23 cellular contexts compared by ENCODE assay signal in genomic region chr12:117067638-117068037, GRCh38. TPM values are rescaled to one million over a fixed set of nuclear protein-coding genes. Genes with fewer than 3 reads are reported as not detected.
DNase-seq lines count a peak whose midpoint lies in the region; ATAC-seq, FAIRE-seq and TF ChIP-seq lines count a peak whose summit lies in the region.
"Had no signal": no experiment of that assay in that cellular context is flagged by ENCODE, and none has a peak within 500 bp of the region (broad histone marks: within the 10 kb centered on the region; RNA-seq: fewer than 3 reads in every experiment).

No MANE protein-coding gene starts in this region.

- no peak for TF ChIP-seq RAD21 in HepG2 (CRISPR knock-in tag; IDR thresholded peaks at IDR 0.05)

- H3K9me3 ChIP-seq in HepG2 (ENCODE audit: low read length) (no peaks in the 10 kb centered on the region), right lobe of liver (no peaks in the 10 kb centered on the region), neutrophil (no peaks in the 10 kb centered on the region)

- in situ Hi-C loops in HepG2 (cut with HindIII; ENCODE audit: extremely low pct_ligation_motif_present, low pct_unique_long_range_greater_than_20kb): no loop called here

- no peak overlapping the region for H3K4me2 ChIP-seq in HepG2 (ENCODE audit: low read depth, low read length)
- H3K4me2 ChIP-seq: PC-9 had no signal

- CTCF ChIA-PET in HepG2 (lab: Yijun Ruan, JAX; ENCODE audit: low intra/inter-chr PET ratio, low total read pairs): no interaction called here

- no peak for TF ChIP-seq EP300 in HepG2 (IDR thresholded peaks at IDR 0.05; ENCODE audit: low read depth in 2 of 2, low read length in 2 of 2)
- no peak for TF ChIP-seq EP300 in HepG2 (CRISPR knock-in tag; IDR thresholded peaks at IDR 0.05; ENCODE audit: borderline replicate concordance)

- H3K4me3 ChIP-seq in HepG2 (replicated peaks in 1 of 3; ENCODE audit: insufficient read depth in 1 of 3, low read depth in 2 of 3, low read length in 3 of 3) (no peak overlapping the region), right lobe of liver (no peak overlapping the region), NB4 (ENCODE audit: low read depth, low read length) (no peak overlapping the region), neutrophil (ENCODE audit: low read depth in 1 of 2, low read length in 1 of 2) (peak overlapping the region in 1 of 2 experiments; percentile 3)
- H3K4me3 ChIP-seq: PC-9 had no signal

- no peak overlapping the region for H2AFZ ChIP-seq in HepG2 (ENCODE audit: low read length)
- H2AFZ ChIP-seq: PC-9 had no signal

- DNase-seq in NOMO-1 (lab: John Stamatoyannopoulos, UW; ENCODE audit: unreplicated experiment in 2 of 2) (peak; percentile 8 to 22), NOMO-1 treated with dmso at 0.1 percent for 144 hours (lab: John Stamatoyannopoulos, UW; ENCODE audit: unreplicated experiment) (no peak), HepG2 (ENCODE audit: low spot score) (no peak), right lobe of liver (no peak), NB4 (ENCODE audit: low read depth) (peak; percentile 73), dedifferentiated amniotic fluid mesenchymal stem cell (ENCODE audit: extremely low spot score) (no peak), SHP77 treated with DMSO at 0.1 percent for 48 hours (lab: John Stamatoyannopoulos, UW) (no peak)
- DNase-seq: 8988T; AML-193; CD4-positive, CD25-positive, alpha-beta regulatory T cell; DMS79 treated with DMSO at 0.1 percent for 48 hours; MM.1S; NCI-H1694; NCI-H2081; NCI-H446; NCI-H526; PC-9 had no signal

- peaks cover 7% of the 10 kb centered on the region; the same call in 1 of the 2 replicates for H4K20me1 ChIP-seq in HepG2 (ENCODE audit: insufficient read depth, low read length)

- 93% methylated on average over 3 of the region's 3 CpGs for WGBS in HepG2 (ENCODE audit: low lambda C conversion rate)
- 69% methylated on average over 3 of the region's 3 CpGs for WGBS in right lobe of liver (ENCODE audit: insufficient coverage, low coverage, low lambda C conversion rate, missing lambda C conversion rate)

- POLR2A ChIA-PET in HepG2 (lab: Yijun Ruan, JAX): no interaction called here

- H3K27me3 ChIP-seq in HepG2 (ENCODE audit: control insufficient read depth in 1 of 2, insufficient read depth in 2 of 2, low read length in 2 of 2) (no peaks in the 10 kb centered on the region), right lobe of liver (no peaks in the 10 kb centered on the region), neutrophil (no peaks in the 10 kb centered on the region)

- BruUV-seq in HepG2 (replicated peaks; lab: Mats Ljungman, UMichigan): no TSS peak

- H3K4me1 ChIP-seq in HepG2 (ENCODE audit: insufficient read depth, low read length): no peaks in the 10 kb centered on the region
- no peaks in the 10 kb centered on the region for H3K4me1 ChIP-seq in right lobe of liver
- peaks cover 97 to 99% of the 10 kb centered on the region in 2 experiments for H3K4me1 ChIP-seq in neutrophil (ENCODE audit: control insufficient read depth in 1 of 2, insufficient read depth in 1 of 2, low read depth in 1 of 2, low read length in 1 of 2)

- ATAC-seq in HepG2: no peak
- no peak for ATAC-seq in right lobe of liver
- ATAC-seq: HCT116 had no signal

- intact Hi-C loops in HepG2 (cut with micrococcal nuclease; ENCODE audit: unreplicated experiment) (loop anchor here (2.0 kb wide), 1 partner anchor 19 kb away; no protein-coding TSS in a partner anchor), right lobe of liver (cut with DNase I) (no loop called here)

- H3K79me2 ChIP-seq in HepG2 (ENCODE audit: insufficient read depth, low read length): peaks cover 13% of the 10 kb centered on the region

- peaks cover 42 to 78% of the 10 kb centered on the region in 2 experiments for H3K36me3 ChIP-seq in HepG2 (replicated peaks in 1 of 2; ENCODE audit: control insufficient read depth in 1 of 2, insufficient read depth in 2 of 2, low read length in 2 of 2)
- no peaks in the 10 kb centered on the region for H3K36me3 ChIP-seq in right lobe of liver
- no peaks in the 10 kb centered on the region for H3K36me3 ChIP-seq in neutrophil

- no peak overlapping the region for H3K9ac ChIP-seq in HepG2 (ENCODE audit: insufficient read depth, low read depth, low read length)

- H3K27ac ChIP-seq in HepG2 (ENCODE audit: extremely low read length, insufficient read depth, low read length): no peak overlapping the region
- no peak overlapping the region for H3K27ac ChIP-seq in right lobe of liver
- H3K27ac ChIP-seq in neutrophil: peak overlapping the region; percentile 92
- H3K27ac ChIP-seq: PC-9, RWPE1 had no signal

- TF ChIP-seq POLR2A in HepG2 (IDR thresholded peaks at IDR 0.05; ENCODE audit: insufficient read depth in 1 of 2, low read depth in 2 of 2, low read length in 2 of 2) (no peak), right lobe of liver (IDR thresholded peaks at IDR 0.05) (no peak), NB4 (IDR thresholded peaks at IDR 0.05; ENCODE audit: extremely low read depth, insufficient read length) (no peak)

- TF ChIP-seq CTCF in HepG2 (CRISPR knock-in tag; IDR thresholded peaks at IDR 0.05) (no peak), right lobe of liver (IDR thresholded peaks at IDR 0.05) (no peak), NB4 (IDR thresholded peaks at IDR 0.05; ENCODE audit: low read depth, low read length) (no peak), neutrophil (IDR thresholded peaks at IDR 0.05) (no peak)

- FAIRE-seq in HepG2 (lab: Jason Lieb, UNC): no peak
- FAIRE-seq: GM12891, H1 had no signal

TF ChIP-seq in HepG2, 621 proteins besides CTCF, POLR2A, EP300 and RAD21:
- TF ChIP-seq MIXL1 (CRISPR knock-in tag; IDR thresholded peaks at IDR 0.05) (no peak), ZNF629 (CRISPR knock-in tag; conservative IDR thresholded peaks at IDR 0.05) (peak; percentile 82)
- TF ChIP-seq, protein P1, sequence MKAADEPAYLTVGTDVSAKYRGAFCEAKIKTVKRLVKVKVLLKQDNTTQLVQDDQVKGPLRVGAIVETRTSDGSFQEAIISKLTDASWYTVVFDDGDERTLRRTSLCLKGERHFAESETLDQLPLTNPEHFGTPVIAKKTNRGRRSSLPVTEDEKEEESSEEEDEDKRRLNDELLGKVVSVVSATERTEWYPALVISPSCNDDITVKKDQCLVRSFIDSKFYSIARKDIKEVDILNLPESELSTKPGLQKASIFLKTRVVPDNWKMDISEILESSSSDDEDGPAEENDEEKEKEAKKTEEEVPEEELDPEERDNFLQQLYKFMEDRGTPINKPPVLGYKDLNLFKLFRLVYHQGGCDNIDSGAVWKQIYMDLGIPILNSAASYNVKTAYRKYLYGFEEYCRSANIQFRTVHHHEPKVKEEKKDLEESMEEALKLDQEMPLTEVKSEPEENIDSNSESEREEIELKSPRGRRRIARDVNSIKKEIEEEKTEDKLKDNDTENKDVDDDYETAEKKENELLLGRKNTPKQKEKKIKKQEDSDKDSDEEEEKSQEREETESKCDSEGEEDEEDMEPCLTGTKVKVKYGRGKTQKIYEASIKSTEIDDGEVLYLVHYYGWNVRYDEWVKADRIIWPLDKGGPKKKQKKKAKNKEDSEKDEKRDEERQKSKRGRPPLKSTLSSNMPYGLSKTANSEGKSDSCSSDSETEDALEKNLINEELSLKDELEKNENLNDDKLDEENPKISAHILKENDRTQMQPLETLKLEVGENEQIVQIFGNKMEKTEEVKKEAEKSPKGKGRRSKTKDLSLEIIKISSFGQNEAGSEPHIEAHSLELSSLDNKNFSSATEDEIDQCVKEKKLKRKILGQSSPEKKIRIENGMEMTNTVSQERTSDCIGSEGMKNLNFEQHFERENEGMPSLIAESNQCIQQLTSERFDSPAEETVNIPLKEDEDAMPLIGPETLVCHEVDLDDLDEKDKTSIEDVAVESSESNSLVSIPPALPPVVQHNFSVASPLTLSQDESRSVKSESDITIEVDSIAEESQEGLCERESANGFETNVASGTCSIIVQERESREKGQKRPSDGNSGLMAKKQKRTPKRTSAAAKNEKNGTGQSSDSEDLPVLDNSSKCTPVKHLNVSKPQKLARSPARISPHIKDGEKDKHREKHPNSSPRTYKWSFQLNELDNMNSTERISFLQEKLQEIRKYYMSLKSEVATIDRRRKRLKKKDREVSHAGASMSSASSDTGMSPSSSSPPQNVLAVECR (CRISPR knock-in tag; IDR thresholded peaks at IDR 0.05; ENCODE audit: borderline replicate concordance): no peak

RNA-seq across cellular contexts. Expression of gene TESC, which starts 31.6 kb away (rescaled TPM):
- total RNA-seq in HepG2 (2016; rRNA removed; fragmentation: Illumina TruSeq; extraction: Trizol): 90.4 and 95.7 TPM in 2 replicates
- total RNA-seq in HepG2 (2016; cell fraction: cytosol; rRNA removed; fragmentation: Illumina TruSeq; extraction: Trizol; ENCODE audit: low read depth): 47.9 and 55.6 TPM in 2 replicates
- 94.6 and 101 TPM in 2 replicates for total RNA-seq in HepG2 (2016; cell fraction: insoluble cytoplasmic fraction; rRNA removed; fragmentation: Illumina TruSeq; extraction: Trizol)
- 73.3 and 75.8 TPM in 2 replicates for total RNA-seq in HepG2 (2016; cell fraction: membrane; rRNA removed; fragmentation: Illumina TruSeq; extraction: Trizol)
- total RNA-seq in HepG2 (2016; cell fraction: nucleus; rRNA removed; fragmentation: Illumina TruSeq; extraction: Trizol): 42.8 and 54.2 TPM in 2 replicates
- 181 and 193 TPM in 2 replicates for polyA plus RNA-seq in HepG2 (2011; rRNA removed)
- polyA plus RNA-seq in HepG2 (2011; cell fraction: cytosol; rRNA removed): 178 and 242 TPM in 2 replicates
- polyA plus RNA-seq in HepG2 (2011; cell fraction: nucleus; rRNA removed): 194 and 196 TPM in 2 replicates
- polyA plus RNA-seq in HepG2 (2012): 45.0 and 55.8 TPM in 2 replicates
- polyA plus RNA-seq in HepG2 (2016; cell fraction: cytosol; fragmentation: Illumina TruSeq; extraction: Trizol; ENCODE audit: low read depth): 46.7 and 59.9 TPM in 2 replicates
- polyA plus RNA-seq in HepG2 (2016; cell fraction: insoluble cytoplasmic fraction; fragmentation: Illumina TruSeq; extraction: Trizol; ENCODE audit: low read depth): 103 and 109 TPM in 2 replicates
- polyA plus RNA-seq in HepG2 (2016; cell fraction: membrane; fragmentation: Illumina TruSeq; extraction: Trizol; ENCODE audit: low read depth): 69.1 and 76.1 TPM in 2 replicates
- 80.6 and 84.9 TPM in 2 replicates for polyA plus RNA-seq in HepG2 (2016; cell fraction: nucleus; fragmentation: Illumina TruSeq; extraction: Trizol; ENCODE audit: insufficient read depth, low read depth)
- polyA minus RNA-seq in HepG2 (2011; rRNA and poly(A)+ RNA removed; ENCODE audit: low replicate concordance): 8.2 and 120 TPM in 2 replicates
- 28.3 and 29.5 TPM in 2 replicates for polyA minus RNA-seq in HepG2 (2011; cell fraction: cytosol; rRNA and poly(A)+ RNA removed)
- polyA minus RNA-seq in HepG2 (2011; cell fraction: nucleus; rRNA and poly(A)+ RNA removed): 89.0 and 92.2 TPM in 2 replicates
- 1 to 10 TPM; 1.3 to 3.9 (median 3.0) TPM for total RNA-seq in right lobe of liver
- total RNA-seq: LHCN-M2, PC-9 had no signal

Comparison
In these comparisons a context has a peak if more than half of its experiments do, and no peak if none do; other contexts are left out.
1. DNase-seq: peak in NOMO-1 (2 of 2) and NB4 (single experiment); none in NOMO-1 treated with dmso at 0.1 percent for 144 hours (single experiment), HepG2 (single experiment), right lobe of liver (0 of 3), dedifferentiated amniotic fluid mesenchymal stem cell (single experiment) and SHP77 treated with DMSO at 0.1 percent for 48 hours (single experiment).
2. RNA of gene TESC, which starts 31.6 kb away (total RNA-seq): 42.8 to 101 TPM in HepG2; 1.3 to 3.9 TPM in right lobe of liver; every median in the first group is over 4 times any median in the second.